ENCODE assay signal across 10 cellular contexts in genomic region chr18:39571511-39571910, GRCh38.
DNase-seq lines count a peak whose midpoint lies in the region; ATAC-seq and TF ChIP-seq lines count a peak whose summit lies in the region.
"Had no signal": no experiment of that assay in that cellular context is flagged by ENCODE, and none has a peak within 500 bp of the region (broad histone marks: within the 10 kb centered on the region; RNA-seq: fewer than 3 reads in every experiment).

No MANE protein-coding gene starts in this region.

- no peak overlapping the region for H3K4me3 ChIP-seq in aorta (ENCODE audit: low read length in 2 of 2)
- H3K4me3 ChIP-seq: ascending aorta had no signal

- no peak overlapping the region for H3T11ph ChIP-seq in H9 (ENCODE audit: low read length)

- ATAC-seq in WTC11, result no peak
- no peak for ATAC-seq in effector memory CD8-positive, alpha-beta T cell (replicated peaks)
- ATAC-seq in aorta (ENCODE audit: low FRiP score), result no peak
- ATAC-seq in stimulated activated naive CD8-positive, alpha-beta T cell treated with anti-CD3 and anti-CD28 coated beads, Interleukin-15, Interleukin-2, amounts not matched to agents 100 U/mL and 50 U/mL, for 24 hours, result no peak
- ATAC-seq: right cardiac atrium had no signal

- H3K18ac ChIP-seq in H9 (ENCODE audit: insufficient read length, low read depth, low read length), result no peak overlapping the region

- H3K9ac ChIP-seq in H9 (ENCODE audit: extremely low read depth, insufficient read length, low read length), result no peak overlapping the region

- H2BK20ac ChIP-seq in H9 (ENCODE audit: low read depth, low read length, poor library complexity, severe bottlenecking), result no peak overlapping the region

- H4K8ac ChIP-seq in H9 (replicated peaks; ENCODE audit: insufficient read length, low read depth, low read length), result no peak overlapping the region

- no peak overlapping the region for H2BK12ac ChIP-seq in H9 (ENCODE audit: insufficient read length, low read depth, low read length)

- no peaks in the 10 kb centered on the region for H3K79me2 ChIP-seq in H9 (ENCODE audit: insufficient read depth, low read length)

- H3K9me3 Mint-ChIP-seq in H9, result peaks cover 0 to 2% of the 10 kb centered on the region in 2 experiments; a peak in 2 of 5 replicates
- no peaks in the 10 kb centered on the region; the same call in 1 of the 2 replicates for H3K9me3 Mint-ChIP-seq in WTC11
- H3K9me3 Mint-ChIP-seq in effector memory CD8-positive, alpha-beta T cell, result peaks cover 0 to 1% of the 10 kb centered on the region in 2 donors

- H3K36me3 Mint-ChIP-seq in H9 (ENCODE audit: insufficient read depth in 1 of 3, low read depth in 3 of 3) (peaks cover 0 to 4% (median 4%) of the 10 kb centered on the region in 3 experiments; a peak in 5 of 7 replicates), WTC11 (peaks cover 3% of the 10 kb centered on the region; the same call in 1 of the 2 replicates)
- no peaks in the 10 kb centered on the region for H3K36me3 Mint-ChIP-seq in effector memory CD8-positive, alpha-beta T cell (ENCODE audit: insufficient read depth)

- H4K20me1 ChIP-seq in H9 (ENCODE audit: control insufficient read depth, insufficient read depth, insufficient read length), result no peaks in the 10 kb centered on the region

- H2AK5ac ChIP-seq in H9 (ENCODE audit: insufficient read length, low read length), result no peak overlapping the region

- no peak overlapping the region for H3K27ac Mint-ChIP-seq in H9
- H3K27ac Mint-ChIP-seq in WTC11, result no peak overlapping the region
- no peak overlapping the region for H3K27ac Mint-ChIP-seq in effector memory CD8-positive, alpha-beta T cell

- H2BK120ac ChIP-seq in H9 (ENCODE audit: low read depth, low read length, poor library complexity, severe bottlenecking), result no peak overlapping the region

- no peaks in the 10 kb centered on the region for H3K36me3 ChIP-seq in aorta (ENCODE audit: control insufficient read depth in 1 of 2, insufficient read depth in 2 of 2, low read length in 1 of 2)
- H3K36me3 ChIP-seq: ascending aorta had no signal

- no CpG with 5 or more reads among the region's 5 CpGs for WGBS in H9 (ENCODE audit: extremely low coverage, insufficient read length, low lambda C conversion rate)
- WGBS in aorta, 2 donors, result 86% methylated on average over 5 of the region's 5 CpGs

- no peak overlapping the region for H4K5ac ChIP-seq in H9 (ENCODE audit: insufficient read length, low read depth, low read length)

- no peak overlapping the region for H3K4ac ChIP-seq in H9 (ENCODE audit: low read depth, low read length)

- TF ChIP-seq CTCF in C4-2B (conservative IDR thresholded peaks at IDR 0.05), result peak; percentile 49
- peak; percentile 76 for TF ChIP-seq CTCF in H9 (conservative IDR thresholded peaks at IDR 0.05)
- TF ChIP-seq CTCF in WTC11 (IDR thresholded peaks at IDR 0.05), result peak; percentile 47; the same call in 1 of the 2 replicates

- no peak overlapping the region for H4K91ac ChIP-seq in H9 (ENCODE audit: insufficient read length, low read depth, low read length)

- peaks cover 25 to 31% of the 10 kb centered on the region in 2 experiments for H3K4me1 Mint-ChIP-seq in H9
- H3K4me1 Mint-ChIP-seq in WTC11, result peaks cover 25% of the 10 kb centered on the region
- no peaks in the 10 kb centered on the region for H3K4me1 Mint-ChIP-seq in effector memory CD8-positive, alpha-beta T cell (ENCODE audit: low read depth in 2 of 2)

- no peak overlapping the region for H3K23ac ChIP-seq in H9 (ENCODE audit: insufficient read length, low read depth, low read length)

- POLR2A ChIA-PET in WTC11 (lab: Charles Lee), result no interaction called here

- no peak overlapping the region for H2BK5ac ChIP-seq in H9 (ENCODE audit: insufficient read length, low read length)

- H3K4me1 ChIP-seq in H9 (ENCODE audit: insufficient read depth, low read length) (peaks cover 6% of the 10 kb centered on the region; the same call in 1 of the 2 replicates), aorta (ENCODE audit: control insufficient read depth in 1 of 2, insufficient read depth in 2 of 2, low read length in 2 of 2) (no peaks in the 10 kb centered on the region)
- H3K4me1 ChIP-seq: ascending aorta had no signal

- H3K4me2 ChIP-seq in H9 (ENCODE audit: insufficient read depth, insufficient read length, low read length), result no peak overlapping the region

- no peak overlapping the region for H3K27ac ChIP-seq in C4-2B
- no peak overlapping the region for H3K27ac ChIP-seq in H9 (ENCODE audit: insufficient read length, low read depth, low read length)
- no peak overlapping the region for H3K27ac ChIP-seq in aorta (ENCODE audit: low read depth in 1 of 2, low read length in 2 of 2)
- H3K27ac ChIP-seq: ascending aorta had no signal

- CTCF ChIA-PET in WTC11 (lab: Charles Lee), result no interaction called here

- H3K14ac ChIP-seq in H9 (ENCODE audit: insufficient read depth, low read length), result no peak overlapping the region

- H2AFZ ChIP-seq in H9 (ENCODE audit: low read length), result no peak overlapping the region

- H2BK15ac ChIP-seq in H9 (ENCODE audit: low read depth, low read length), result no peak overlapping the region

- no peaks in the 10 kb centered on the region for H3K27me3 ChIP-seq in H9 (ENCODE audit: insufficient read depth, low read length)
- H3K27me3 ChIP-seq in aorta (ENCODE audit: control insufficient read depth in 1 of 2, insufficient read depth in 2 of 2, low read length in 1 of 2), result no peaks in the 10 kb centered on the region
- H3K27me3 ChIP-seq: ascending aorta had no signal

- DNase-seq in H9 (no peak), WTC11 (ENCODE audit: low spot score) (no peak), kidney tubule cell (ENCODE audit: low spot score) (peak; percentile 30), aorta (no peak), dedifferentiated amniotic fluid mesenchymal stem cell (ENCODE audit: extremely low spot score) (no peak)
- DNase-seq in effector memory CD8-positive, alpha-beta T cell, result no peak
- DNase-seq in stimulated activated naive CD8-positive, alpha-beta T cell treated with anti-CD3 and anti-CD28 coated beads, Interleukin-15, Interleukin-2, amounts not matched to agents 100 U/mL and 50 U/mL, for 24 hours, result no peak
- DNase-seq: right cardiac atrium had no signal

- H3K56ac ChIP-seq in H9 (ENCODE audit: insufficient read length, low read depth, low read length), result no peak overlapping the region

- no peaks in the 10 kb centered on the region for H3K23me2 ChIP-seq in H9 (ENCODE audit: insufficient read length, low read depth, low read length, poor library complexity, severe bottlenecking)

- intact Hi-C loops in aorta (cut with DNase I), result no loop called here

- H3K9me3 ChIP-seq in H9 (ENCODE audit: control insufficient read depth, low read depth, low read length), result no peaks in the 10 kb centered on the region
- H3K9me3 ChIP-seq in aorta (ENCODE audit: control insufficient read depth, low read length), result no peaks in the 10 kb centered on the region
- H3K9me3 ChIP-seq: ascending aorta had no signal

- no peaks in the 10 kb centered on the region for H3K79me1 ChIP-seq in H9 (ENCODE audit: insufficient read depth, low read depth, low read length, poor library complexity, severe bottlenecking)

- no peaks in the 10 kb centered on the region; the same call in 1 of the 2 replicates for H3K27me3 Mint-ChIP-seq in H9 (ENCODE audit: low read depth)
- peaks cover 14% of the 10 kb centered on the region for H3K27me3 Mint-ChIP-seq in WTC11 (ENCODE audit: low read depth)
- H3K27me3 Mint-ChIP-seq in effector memory CD8-positive, alpha-beta T cell, result no peaks in the 10 kb centered on the region

- H3K4me3 Mint-ChIP-seq in H9 (no peak overlapping the region), WTC11 (no peak overlapping the region)
- H3K4me3 Mint-ChIP-seq in effector memory CD8-positive, alpha-beta T cell, result no peak overlapping the region

TF ChIP-seq in WTC11, 78 proteins besides CTCF, POLR2A, EP300 and RAD21 (continues in another document):
- no peak for TF ChIP-seq EMX1 (CRISPR knock-in tag; IDR thresholded peaks at IDR 0.05)
- no peak for TF ChIP-seq ARID4B (CRISPR knock-in tag; IDR thresholded peaks at IDR 0.05; ENCODE audit: borderline replicate concordance)
- no peak for TF ChIP-seq MXD4 (CRISPR knock-in tag; IDR thresholded peaks at IDR 0.05; ENCODE audit: borderline replicate concordance)
- no peak for TF ChIP-seq MYBL2 (CRISPR knock-in tag; IDR thresholded peaks at IDR 0.05)
